ENCODE assay signal across 32 cellular contexts in genomic region chr9:111300140-111300735, GRCh38. TPM values are rescaled to one million over a fixed set of nuclear protein-coding genes. Genes with fewer than 3 reads are reported as not detected.
A peak's percentile ranks its signal among the peaks of the same experiment; 100 is the strongest.
DNase-seq lines count a peak whose midpoint lies in the region; ATAC-seq and TF ChIP-seq lines count a peak whose summit lies in the region.
"Had no signal": no experiment of that assay in that cellular context is flagged by ENCODE, and none has a peak within 500 bp of the region (broad histone marks: within the 10 kb centered on the region; RNA-seq: fewer than 3 reads in every experiment).

No MANE protein-coding gene starts in this region.

- H3K4me1 Mint-ChIP-seq in naive thymus-derived CD4-positive, alpha-beta T cell, result peaks cover 0 to 2% (median 0%) of the 10 kb centered on the region in 7 donors
- H3K4me1 Mint-ChIP-seq: activated naive CD8-positive, alpha-beta T cell treated with anti-CD3 and anti-CD28 coated beads, Interleukin-2, amount 10 ng/mL, durations not matched to agents 7 days and 5 days; IgD-negative memory B cell; stimulated activated naive CD8-positive, alpha-beta T cell treated with anti-CD3 and anti-CD28 coated beads, Interleukin-15, amount 100 ng/mL, for 72 hours had no signal

- TF ChIP-seq CTCF in fibroblast of the aortic adventitia (IDR thresholded peaks at IDR 0.05; ENCODE audit: insufficient read depth, low read length), result peak; percentile 10
- peak; percentile 7 for TF ChIP-seq CTCF in osteoblast (IDR thresholded peaks at IDR 0.05; ENCODE audit: extremely low read depth, low read depth, low read length)

- no peak overlapping the region for H2AFZ ChIP-seq in osteoblast (ENCODE audit: low read length)

- H3K4me3 Mint-ChIP-seq in naive thymus-derived CD4-positive, alpha-beta T cell, result no peak overlapping the region
- H3K4me3 Mint-ChIP-seq: activated naive CD8-positive, alpha-beta T cell treated with anti-CD3 and anti-CD28 coated beads, Interleukin-2, amount 10 ng/mL, durations not matched to agents 7 days and 5 days; CD4-positive, alpha-beta memory T cell; IgD-negative memory B cell; neural crest cell; stimulated activated naive CD8-positive, alpha-beta T cell treated with anti-CD3 and anti-CD28 coated beads, Interleukin-15, amount 100 ng/mL, for 72 hours had no signal

- DNase-seq in ELR (ENCODE audit: low read depth) (peak; percentile 17), RPMI7951 (ENCODE audit: low read depth) (peak; percentile 18), fibroblast of the aortic adventitia (ENCODE audit: low read depth) (peak; percentile 56), osteoblast (ENCODE audit: insufficient read length, low spot score, missing footprints) (no peak)
- DNase-seq in naive thymus-derived CD4-positive, alpha-beta T cell, result no peak
- DNase-seq: activated CD4-positive, alpha-beta T cell treated with anti-CD3 and anti-CD28 coated beads, Interleukin-2, amount 50 U/mL, for 48 hours; activated effector memory CD4-positive, alpha-beta T cell treated with anti-CD3 and anti-CD28 coated beads, Interleukin-2, amount 50 U/mL, for 16 hours; activated naive CD8-positive, alpha-beta T cell treated with anti-CD3 and anti-CD28 coated beads, Interleukin-2, amount 10 ng/mL, durations not matched to agents 7 days and 5 days; CD4-positive, alpha-beta memory T cell; cerebellar nuclear complex; DMS153; dorsolateral prefrontal cortex; heart right ventricle; left ventricle myocardium inferior; MG63; NCI-H1436 treated with DMSO at 0.1 percent for 48 hours; NCI-H2107; NCI-H446 treated with DMSO at 0.1 percent for 48 hours; posterior cingulate gyrus; stimulated activated naive CD8-positive, alpha-beta T cell treated with anti-CD3 and anti-CD28 coated beads, Interleukin-15, amount 100 ng/mL, for 72 hours; T1000; trophoblast cell had no signal

- no peaks in the 10 kb centered on the region for H3K36me3 Mint-ChIP-seq in naive thymus-derived CD4-positive, alpha-beta T cell
- H3K36me3 Mint-ChIP-seq: activated naive CD8-positive, alpha-beta T cell treated with anti-CD3 and anti-CD28 coated beads, Interleukin-2, amount 10 ng/mL, durations not matched to agents 7 days and 5 days; CD4-positive, alpha-beta memory T cell; IgD-negative memory B cell had no signal

- no peaks in the 10 kb centered on the region for H4K20me1 ChIP-seq in osteoblast (ENCODE audit: insufficient read depth, low read length)

- no peaks in the 10 kb centered on the region for H3K27me3 ChIP-seq in osteoblast (ENCODE audit: insufficient read depth, low read length)
- no peaks in the 10 kb centered on the region for H3K27me3 ChIP-seq in naive thymus-derived CD4-positive, alpha-beta T cell (ENCODE audit: control insufficient read depth in 2 of 2, insufficient read depth in 2 of 2, low read length in 2 of 2)
- H3K27me3 ChIP-seq: dorsolateral prefrontal cortex, MG63 had no signal

- no peak overlapping the region for H3K4me3 ChIP-seq in fibroblast of the aortic adventitia (ENCODE audit: low read depth, low read length)
- H3K4me3 ChIP-seq in osteoblast (ENCODE audit: insufficient read depth, low read length), result no peak overlapping the region
- no peak overlapping the region for H3K4me3 ChIP-seq in naive thymus-derived CD4-positive, alpha-beta T cell (ENCODE audit: low read length)
- H3K4me3 ChIP-seq: HAP-1, MG63 had no signal

- H3K27ac ChIP-seq in osteoblast (ENCODE audit: low read depth, low read length), result no peak overlapping the region
- H3K27ac ChIP-seq in naive thymus-derived CD4-positive, alpha-beta T cell (ENCODE audit: low read depth, low read length), result no peak overlapping the region

- H3K4me2 ChIP-seq in osteoblast (ENCODE audit: insufficient read depth, low read length), result no peak overlapping the region

- POLR2A ChIA-PET in naive thymus-derived CD4-positive, alpha-beta T cell (lab: Charles Lee), result no interaction called here

- H3K27me3 Mint-ChIP-seq in naive thymus-derived CD4-positive, alpha-beta T cell, result peaks cover 0 to 24% (median 12%) of the 10 kb centered on the region in 5 donors
- H3K27me3 Mint-ChIP-seq: stimulated activated naive CD8-positive, alpha-beta T cell treated with anti-CD3 and anti-CD28 coated beads, Interleukin-15, amount 100 ng/mL, for 72 hours had no signal

- intact Hi-C loops in naive thymus-derived CD4-positive, alpha-beta T cell (cut with micrococcal nuclease), result no loop called here

- no peaks in the 10 kb centered on the region for H3K79me2 ChIP-seq in osteoblast (ENCODE audit: insufficient read depth, low read length)

- no peak overlapping the region for H3K27ac Mint-ChIP-seq in naive thymus-derived CD4-positive, alpha-beta T cell
- H3K27ac Mint-ChIP-seq: activated naive CD8-positive, alpha-beta T cell treated with anti-CD3 and anti-CD28 coated beads, Interleukin-2, amount 10 ng/mL, durations not matched to agents 7 days and 5 days; CD4-positive, alpha-beta memory T cell; IgD-negative memory B cell; stimulated activated naive CD8-positive, alpha-beta T cell treated with anti-CD3 and anti-CD28 coated beads, Interleukin-15, amount 100 ng/mL, for 72 hours had no signal

- peaks cover 16% of the 10 kb centered on the region for H3K4me1 ChIP-seq in osteoblast (ENCODE audit: insufficient read depth, low read length)
- no peaks in the 10 kb centered on the region for H3K4me1 ChIP-seq in naive thymus-derived CD4-positive, alpha-beta T cell (ENCODE audit: control insufficient read depth in 2 of 2, insufficient read depth in 2 of 2, low read length in 2 of 2)
- H3K4me1 ChIP-seq: HAP-1, left ventricle myocardium inferior had no signal

- H3K9me3 Mint-ChIP-seq in naive thymus-derived CD4-positive, alpha-beta T cell, result peaks cover 0 to 10% (median 2%) of the 10 kb centered on the region in 11 donors
- H3K9me3 Mint-ChIP-seq: activated naive CD8-positive, alpha-beta T cell treated with anti-CD3 and anti-CD28 coated beads, Interleukin-2, amount 10 ng/mL, durations not matched to agents 7 days and 5 days had no signal

- H3K9me3 ChIP-seq in osteoblast (ENCODE audit: low read depth, low read length), result no peaks in the 10 kb centered on the region
- no peaks in the 10 kb centered on the region for H3K9me3 ChIP-seq in naive thymus-derived CD4-positive, alpha-beta T cell (ENCODE audit: control insufficient read depth in 2 of 3, low read length in 3 of 3)
- H3K9me3 ChIP-seq: HAP-1 had no signal

- CTCF ChIA-PET in naive thymus-derived CD4-positive, alpha-beta T cell (lab: Charles Lee), result no interaction called here

- H3K36me3 ChIP-seq in osteoblast (ENCODE audit: insufficient read depth, low read length), result no peaks in the 10 kb centered on the region
- H3K36me3 ChIP-seq in naive thymus-derived CD4-positive, alpha-beta T cell (ENCODE audit: control insufficient read depth in 2 of 3, insufficient read depth in 3 of 3, low read length in 3 of 3), result no peaks in the 10 kb centered on the region
- H3K36me3 ChIP-seq: HAP-1, heart right ventricle, left ventricle myocardium inferior had no signal

- no peak for ATAC-seq in GM19023 (IDR thresholded peaks at IDR 0.05; ENCODE audit: unreplicated experiment)
- no peak for ATAC-seq in HG03565 (IDR thresholded peaks at IDR 0.05; ENCODE audit: unreplicated experiment)
- no peak for ATAC-seq in GM19397 (IDR thresholded peaks at IDR 0.05; ENCODE audit: unreplicated experiment)
- no peak for ATAC-seq in naive thymus-derived CD4-positive, alpha-beta T cell
- ATAC-seq: stimulated activated naive CD8-positive, alpha-beta T cell treated with anti-CD3 and anti-CD28 coated beads, Interleukin-15, amount 100 ng/mL, for 72 hours had no signal

RNA-seq across cellular contexts. Expression of gene OR2K2, which starts 29.8 kb away (rescaled TPM):
- total RNA-seq in RPMI7951 (2014; rRNA removed; shearing (Covaris generic)), result not detected in 2 replicates
- total RNA-seq in fibroblast of the aortic adventitia (ENCODE audit: low replicate concordance) (0.18 TPM in 1 of 2 replicates, not detected in the other), osteoblast (under 0.01 TPM in 1 of 2 replicates, not detected in the other)
- total RNA-seq in naive thymus-derived CD4-positive, alpha-beta T cell, result not detected
- not detected for polyA plus RNA-seq in naive thymus-derived CD4-positive, alpha-beta T cell
- total RNA-seq: A172; activated naive CD8-positive, alpha-beta T cell treated with anti-CD3 and anti-CD28 coated beads, Interleukin-2, amount 10 ng/mL, durations not matched to agents 7 days and 5 days; CD4-positive, alpha-beta memory T cell; endothelial cell of umbilical vein; left ventricle myocardium inferior; mononuclear cell; neural crest cell; OCI-LY7 had no signal
- polyA plus RNA-seq: CD4-positive, alpha-beta memory T cell; endothelial cell of umbilical vein; IgD-negative memory B cell had no signal

Comparison
In these comparisons a context has a peak if more than half of its experiments do, and no peak if none do; other contexts are left out.
1. DNase-seq: peak in ELR (single experiment), RPMI7951 (single experiment) and fibroblast of the aortic adventitia (single experiment); none in osteoblast (single experiment) and naive thymus-derived CD4-positive, alpha-beta T cell (0 of 9).